ENCODE assay signal across 15 cellular contexts in genomic region chr5:175861337-175862130, GRCh38. TPM values are rescaled to one million over a fixed set of nuclear protein-coding genes. Genes with fewer than 3 reads are reported as not detected.
DNase-seq lines count a peak whose midpoint lies in the region; ATAC-seq and TF ChIP-seq lines count a peak whose summit lies in the region.
"Had no signal": no experiment of that assay in that cellular context is flagged by ENCODE, and none has a peak within 500 bp of the region (broad histone marks: within the 10 kb centered on the region; RNA-seq: fewer than 3 reads in every experiment).

No MANE protein-coding gene starts in this region.

- POLR2A ChIA-PET in SK-N-SH (lab: Yijun Ruan, JAX) = no interaction called here
- POLR2A ChIA-PET in T-cell (lab: Charles Lee) = no interaction called here

- H3K4me3 ChIP-seq in SK-N-SH (ENCODE audit: low read depth in 2 of 2, low read length in 1 of 2) = no peak overlapping the region
- H3K4me3 ChIP-seq: mucosa of descending colon, skin epidermis had no signal

- in situ Hi-C loops in G401 (cut with HindIII; ENCODE audit: low sequenced_read_pairs) = loop anchor here (25.0 kb wide), 1 partner anchor 124 kb away; no protein-coding TSS in a partner anchor

- H3K36me3 Mint-ChIP-seq in T-cell = peaks cover 12% of the 10 kb centered on the region

- TF ChIP-seq RAD21 in SK-N-SH (IDR thresholded peaks at IDR 0.05; ENCODE audit: low read length) = no peak

- H3K27ac Mint-ChIP-seq in T-cell = no peak overlapping the region
- H3K27ac Mint-ChIP-seq: activated CD8-positive, alpha-beta T cell treated with anti-CD3 and anti-CD28 coated beads for 36 hours had no signal

- peaks cover 0 to 1% of the 10 kb centered on the region in 2 donors for H3K27me3 Mint-ChIP-seq in T-cell
- H3K27me3 Mint-ChIP-seq: activated CD8-positive, alpha-beta T cell treated with anti-CD3 and anti-CD28 coated beads for 36 hours had no signal

- no peaks in the 10 kb centered on the region for H3K79me2 ChIP-seq in SK-N-SH (ENCODE audit: insufficient read depth)

- TF ChIP-seq EP300 in SK-N-SH (IDR thresholded peaks at IDR 0.05; ENCODE audit: borderline replicate concordance in 1 of 2, low read depth in 1 of 2, low read length in 1 of 2) = peak in 1 of 2 experiments; percentile 81; a peak in 2 of 4 replicates

- H3K9ac ChIP-seq in SK-N-SH = no peak overlapping the region

- no peaks in the 10 kb centered on the region for H3K4me1 Mint-ChIP-seq in T-cell

- peak overlapping the region in 1 of 2 experiments; percentile 93; a peak in 2 of 4 replicates for H3K27ac ChIP-seq in SK-N-SH (ENCODE audit: low read depth in 2 of 2, low read length in 1 of 2)
- H3K27ac ChIP-seq: skin epidermis had no signal

- peaks cover 0 to 25% of the 10 kb centered on the region in 2 experiments; a peak in 1 of 4 replicates for H3K4me1 ChIP-seq in SK-N-SH (ENCODE audit: control insufficient read depth in 1 of 2, insufficient read depth in 2 of 2, low read depth in 1 of 2, low read length in 1 of 2)
- H3K4me1 ChIP-seq: Caco-2 had no signal

- H3K4me3 Mint-ChIP-seq in T-cell = no peak overlapping the region
- H3K4me3 Mint-ChIP-seq: activated CD8-positive, alpha-beta T cell treated with anti-CD3 and anti-CD28 coated beads for 36 hours had no signal

- no peaks in the 10 kb centered on the region for H3F3A ChIP-seq in SK-N-SH (replicated peaks; ENCODE audit: insufficient read depth)

- no peak overlapping the region for H3K4me2 ChIP-seq in SK-N-SH

- no peaks in the 10 kb centered on the region for H3K9me3 ChIP-seq in SK-N-SH
- H3K9me3 ChIP-seq: Caco-2, mucosa of descending colon had no signal

- H2AFZ ChIP-seq in SK-N-SH (ENCODE audit: low read depth) = no peak overlapping the region

- intact Hi-C loops in sciatic nerve (cut with DNase I) = no loop called here

- CTCF ChIA-PET in SK-N-SH (lab: Yijun Ruan, JAX) (interaction anchor here (1.2 to 22.1 kb wide), 4 partner anchors 11 to 128 kb away, joined by 5 to 338 read pairs (median 12); partner anchors contain the start of gene CPLX2), T-cell (lab: Charles Lee) (interaction anchor here in 1 of 2 donors (0.6 kb wide), 1 partner anchor 19 kb away, joined by 3 read pairs; no protein-coding TSS in a partner anchor)

- no peaks in the 10 kb centered on the region for H4K20me1 ChIP-seq in SK-N-SH (ENCODE audit: insufficient read depth)

- WGBS in SK-N-SH (ENCODE audit: low lambda C conversion rate) = 44% methylated on average over 9 of the region's 9 CpGs

- H3K9me3 Mint-ChIP-seq in T-cell = no peaks in the 10 kb centered on the region
- H3K9me3 Mint-ChIP-seq: activated CD8-positive, alpha-beta T cell treated with anti-CD3 and anti-CD28 coated beads for 36 hours had no signal

- no peaks in the 10 kb centered on the region for H3K36me3 ChIP-seq in SK-N-SH (replicated peaks in 1 of 2; ENCODE audit: control insufficient read depth in 1 of 2, insufficient read depth in 2 of 2, low read length in 1 of 2)

- ATAC-seq in GM21447 (IDR thresholded peaks at IDR 0.05; ENCODE audit: unreplicated experiment) (peak; percentile 98), HG03175 (IDR thresholded peaks at IDR 0.05; ENCODE audit: unreplicated experiment) (peak; percentile 94), sciatic nerve (no peak), T-cell (replicated peaks in 1 of 4) (no peak)
- ATAC-seq: activated CD8-positive, alpha-beta T cell treated with anti-CD3 and anti-CD28 coated beads for 36 hours; mucosa of descending colon had no signal

- H3K9me2 ChIP-seq in SK-N-SH = no peaks in the 10 kb centered on the region

- no peak for TF ChIP-seq CTCF in SK-N-SH (IDR thresholded peaks at IDR 0.05)

- H3K27me3 ChIP-seq in SK-N-SH (ENCODE audit: insufficient read depth) = no peaks in the 10 kb centered on the region

- DNase-seq in G401 (ENCODE audit: low spot score) (peak; percentile 73), SK-N-SH (peak; percentile 55), NCI-H524 (lab: John Stamatoyannopoulos, UW) (no peak), sciatic nerve (ENCODE audit: low spot score) (no peak), T-cell (no peak)
- no peak for DNase-seq in stimulated activated naive CD4-positive, alpha-beta T cell treated with Interleukin-2 at 50 U/mL for 16 hours (lab: John Stamatoyannopoulos, UW)
- DNase-seq: activated CD8-positive, alpha-beta T cell treated with anti-CD3 and anti-CD28 coated beads for 36 hours; amygdala; Caco-2; mucosa of descending colon; NCI-H1436 treated with DMSO at 0.1 percent for 48 hours; SIG-M5 had no signal

TF ChIP-seq in SK-N-SH, 30 proteins besides CTCF, POLR2A, EP300 and RAD21:
- TF ChIP-seq NRF1 (IDR thresholded peaks at IDR 0.05; ENCODE audit: low read depth, low read length) (no peak), TEAD4 (IDR thresholded peaks at IDR 0.05; ENCODE audit: borderline replicate concordance, insufficient read depth) (no peak), MXI1 (IDR thresholded peaks at IDR 0.05; ENCODE audit: low read depth, low read length) (peak; percentile 64; the same call in 1 of the 2 replicates), NFIC (IDR thresholded peaks at IDR 0.05; ENCODE audit: borderline replicate concordance) (no peak), FOXM1 (IDR thresholded peaks at IDR 0.05; ENCODE audit: low read depth) (no peak), RCOR1 (IDR thresholded peaks at IDR 0.05; ENCODE audit: low read length) (peak; percentile 10; the same call in 1 of the 2 replicates), RXRA (IDR thresholded peaks at IDR 0.05; ENCODE audit: borderline replicate concordance, low read depth) (no peak), CHD2 (IDR thresholded peaks at IDR 0.05; ENCODE audit: low read length, partially characterized antibody) (no peak), FOXJ3 (CRISPR knock-in tag; IDR thresholded peaks at IDR 0.05) (no peak), GATA2 (CRISPR knock-in tag; IDR thresholded peaks at IDR 0.05) (no peak)
- TF ChIP-seq, protein P1, sequence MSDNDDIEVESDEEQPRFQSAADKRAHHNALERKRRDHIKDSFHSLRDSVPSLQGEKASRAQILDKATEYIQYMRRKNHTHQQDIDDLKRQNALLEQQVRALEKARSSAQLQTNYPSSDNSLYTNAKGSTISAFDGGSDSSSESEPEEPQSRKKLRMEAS (IDR thresholded peaks at IDR 0.05; ENCODE audit: low read depth) = no peak
- TF ChIP-seq, protein P2, sequence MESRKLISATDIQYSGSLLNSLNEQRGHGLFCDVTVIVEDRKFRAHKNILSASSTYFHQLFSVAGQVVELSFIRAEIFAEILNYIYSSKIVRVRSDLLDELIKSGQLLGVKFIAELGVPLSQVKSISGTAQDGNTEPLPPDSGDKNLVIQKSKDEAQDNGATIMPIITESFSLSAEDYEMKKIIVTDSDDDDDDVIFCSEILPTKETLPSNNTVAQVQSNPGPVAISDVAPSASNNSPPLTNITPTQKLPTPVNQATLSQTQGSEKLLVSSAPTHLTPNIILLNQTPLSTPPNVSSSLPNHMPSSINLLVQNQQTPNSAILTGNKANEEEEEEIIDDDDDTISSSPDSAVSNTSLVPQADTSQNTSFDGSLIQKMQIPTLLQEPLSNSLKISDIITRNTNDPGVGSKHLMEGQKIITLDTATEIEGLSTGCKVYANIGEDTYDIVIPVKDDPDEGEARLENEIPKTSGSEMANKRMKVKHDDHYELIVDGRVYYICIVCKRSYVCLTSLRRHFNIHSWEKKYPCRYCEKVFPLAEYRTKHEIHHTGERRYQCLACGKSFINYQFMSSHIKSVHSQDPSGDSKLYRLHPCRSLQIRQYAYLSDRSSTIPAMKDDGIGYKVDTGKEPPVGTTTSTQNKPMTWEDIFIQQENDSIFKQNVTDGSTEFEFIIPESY (IDR thresholded peaks at IDR 0.05; ENCODE audit: borderline replicate concordance, low read depth) = no peak
- TF ChIP-seq, protein P3, sequence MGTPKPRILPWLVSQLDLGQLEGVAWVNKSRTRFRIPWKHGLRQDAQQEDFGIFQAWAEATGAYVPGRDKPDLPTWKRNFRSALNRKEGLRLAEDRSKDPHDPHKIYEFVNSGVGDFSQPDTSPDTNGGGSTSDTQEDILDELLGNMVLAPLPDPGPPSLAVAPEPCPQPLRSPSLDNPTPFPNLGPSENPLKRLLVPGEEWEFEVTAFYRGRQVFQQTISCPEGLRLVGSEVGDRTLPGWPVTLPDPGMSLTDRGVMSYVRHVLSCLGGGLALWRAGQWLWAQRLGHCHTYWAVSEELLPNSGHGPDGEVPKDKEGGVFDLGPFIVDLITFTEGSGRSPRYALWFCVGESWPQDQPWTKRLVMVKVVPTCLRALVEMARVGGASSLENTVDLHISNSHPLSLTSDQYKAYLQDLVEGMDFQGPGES (IDR thresholded peaks at IDR 0.05; ENCODE audit: low read depth, low read length) = no peak
- TF ChIP-seq, protein P4, sequence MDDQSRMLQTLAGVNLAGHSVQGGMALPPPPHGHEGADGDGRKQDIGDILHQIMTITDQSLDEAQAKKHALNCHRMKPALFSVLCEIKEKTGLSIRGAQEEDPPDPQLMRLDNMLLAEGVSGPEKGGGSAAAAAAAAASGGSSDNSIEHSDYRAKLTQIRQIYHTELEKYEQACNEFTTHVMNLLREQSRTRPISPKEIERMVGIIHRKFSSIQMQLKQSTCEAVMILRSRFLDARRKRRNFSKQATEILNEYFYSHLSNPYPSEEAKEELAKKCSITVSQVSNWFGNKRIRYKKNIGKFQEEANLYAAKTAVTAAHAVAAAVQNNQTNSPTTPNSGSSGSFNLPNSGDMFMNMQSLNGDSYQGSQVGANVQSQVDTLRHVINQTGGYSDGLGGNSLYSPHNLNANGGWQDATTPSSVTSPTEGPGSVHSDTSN (IDR thresholded peaks at IDR 0.05) = no peak

RNA-seq across cellular contexts. Expression of gene CPLX2, which starts 9.8 kb away (rescaled TPM):
- not detected in 2 replicates for total RNA-seq in G401 (2014; rRNA removed; shearing (Covaris generic))
- 0.23 and 0.34 TPM in 2 replicates for polyA plus RNA-seq in SK-N-SH (2012; rRNA removed)
- polyA plus RNA-seq in SK-N-SH (2012; cell fraction: cytosol; rRNA removed) = 0.35 and 0.76 TPM in 2 replicates
- 0.08 and 0.22 TPM in 2 replicates for polyA plus RNA-seq in SK-N-SH (2012; cell fraction: nucleus; rRNA removed)
- not detected for total RNA-seq in sciatic nerve
- not detected for total RNA-seq in T-cell
- total RNA-seq: activated CD8-positive, alpha-beta T cell treated with anti-CD3 and anti-CD28 coated beads for 36 hours; Caco-2 had no signal

Comparison
In these comparisons a context has a peak if more than half of its experiments do, and no peak if none do; other contexts are left out.
1. DNase-seq: peak in G401 (single experiment) and SK-N-SH (single experiment); none in NCI-H524 (0 of 2), stimulated activated naive CD4-positive, alpha-beta T cell treated with Interleukin-2 at 50 U/mL for 16 hours (single experiment), sciatic nerve (single experiment) and T-cell (0 of 34).
2. ATAC-seq: peak in GM21447 (single experiment) and HG03175 (single experiment); none in sciatic nerve (single experiment) and T-cell (0 of 4).